In the genomic region with DNA sequence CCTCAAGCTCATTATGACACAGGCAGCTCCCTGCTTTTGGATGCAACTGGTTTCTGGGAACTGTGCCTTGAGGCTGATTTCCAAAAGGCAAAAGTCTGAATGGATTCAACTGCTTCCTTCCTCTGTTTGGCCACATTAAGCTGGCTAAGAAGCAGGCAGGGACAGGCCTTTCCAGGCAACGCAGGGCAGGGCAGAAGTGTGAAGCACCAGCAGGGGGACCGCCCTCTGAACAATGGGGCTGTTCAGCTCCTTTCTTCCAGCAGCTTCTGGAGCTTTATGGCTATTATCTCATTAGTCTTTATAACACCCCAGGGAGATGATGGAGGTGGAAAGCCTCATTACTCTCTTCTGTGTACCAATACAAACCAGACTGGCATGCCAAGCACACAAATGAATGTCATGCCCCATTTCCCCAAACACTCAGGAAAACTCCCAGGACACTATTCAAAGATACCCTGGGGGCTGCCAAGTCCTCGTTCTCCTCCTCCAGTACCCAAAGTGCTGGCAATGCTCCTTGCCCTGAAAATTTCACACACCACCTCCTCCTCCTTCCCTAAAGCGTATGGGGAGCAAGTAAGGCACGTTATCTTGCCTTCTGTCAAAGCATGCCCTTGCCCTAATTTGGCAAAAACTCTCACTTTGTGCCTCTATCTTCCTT, we compare ENCODE assay signal across 11 cellular contexts. TPM values are rescaled to one million over a fixed set of nuclear protein-coding genes. Genes with fewer than 3 reads are reported as not detected.
DNase-seq lines count a peak whose midpoint lies in the region; ATAC-seq and TF ChIP-seq lines count a peak whose summit lies in the region.
"Had no signal": no experiment of that assay in that cellular context is flagged by ENCODE, and none has a peak within 500 bp of the region (broad histone marks: within the 10 kb centered on the region; RNA-seq: fewer than 3 reads in every experiment).

No MANE protein-coding gene starts in this region.

- ATAC-seq in foreskin keratinocyte (peak; percentile 75), GM19023 (IDR thresholded peaks at IDR 0.05; ENCODE audit: unreplicated experiment) (no peak)

- intact Hi-C loops in ovary (cut with DNase I), result loop anchor here (2.0 to 5.0 kb wide), 5 partner anchors 135 to 205 kb away; partner anchors contain the start of genes PLA2G3 (in 1 of the 4) and SMTN (in 1 of the 4)

- no peaks in the 10 kb centered on the region for H3K36me3 ChIP-seq in ovary

- H3K9me3 Mint-ChIP-seq in osteocyte (ENCODE audit: unreplicated experiment), result no peaks in the 10 kb centered on the region
- H3K9me3 Mint-ChIP-seq: naive thymus-derived CD4-positive, alpha-beta T cell had no signal

- TF ChIP-seq EP300 in ovary (IDR thresholded peaks at IDR 0.05), result no peak

- 66 to 76% (median 70%) methylated on average over 5 of the region's 5 CpGs for WGBS in ovary, 3 donors

- H3K4me1 ChIP-seq in foreskin keratinocyte, result peaks cover 28% of the 10 kb centered on the region
- no peaks in the 10 kb centered on the region for H3K4me1 ChIP-seq in ovary (ENCODE audit: insufficient read depth)

- no peak for TF ChIP-seq POLR2A in ovary (IDR thresholded peaks at IDR 0.05)
- no peak for TF ChIP-seq POLR2A in erythroblast (IDR thresholded peaks at IDR 0.05; ENCODE audit: low read length)

- H3K4me3 Mint-ChIP-seq in osteocyte (ENCODE audit: unreplicated experiment), result no peak overlapping the region

- H3K4me3 ChIP-seq in ovary, result no peak overlapping the region

- H3K27ac ChIP-seq in foreskin keratinocyte, result peak overlapping the region; percentile 90
- no peak overlapping the region for H3K27ac ChIP-seq in ovary
- H3K27ac ChIP-seq: C4-2B had no signal

- no peaks in the 10 kb centered on the region for H3K4me1 Mint-ChIP-seq in osteocyte (ENCODE audit: unreplicated experiment)

- H3K27me3 Mint-ChIP-seq in osteocyte (ENCODE audit: unreplicated experiment), result no peaks in the 10 kb centered on the region
- H3K27me3 Mint-ChIP-seq: naive thymus-derived CD4-positive, alpha-beta T cell had no signal

- peaks cover 47% of the 10 kb centered on the region for H3K36me3 Mint-ChIP-seq in osteocyte (ENCODE audit: unreplicated experiment)

- no peaks in the 10 kb centered on the region for H3K9me3 ChIP-seq in ovary

- peak; percentile 36 for DNase-seq in DMS153 (lab: John Stamatoyannopoulos, UW)
- DNase-seq in NCI-H69 (lab: John Stamatoyannopoulos, UW), result peak; percentile 100
- peak; percentile 73 to 88 for DNase-seq in foreskin keratinocyte
- peak; percentile 51 for DNase-seq in osteocyte (ENCODE audit: extremely low spot score, unreplicated experiment)
- no peak for DNase-seq in ovary
- no peak for DNase-seq in erythroblast (lab: John Stamatoyannopoulos, UW)
- DNase-seq in NCI-H2029 treated with DMSO at 0.1 percent for 48 hours (lab: John Stamatoyannopoulos, UW), result no peak
- DNase-seq: activated CD8-positive, alpha-beta memory T cell treated with anti-CD3 and anti-CD28 coated beads, Interleukin-2, amount 50 U/mL, for 4 hours had no signal

- no peaks in the 10 kb centered on the region for H3K27me3 ChIP-seq in foreskin keratinocyte
- no peaks in the 10 kb centered on the region for H3K27me3 ChIP-seq in ovary

- TF ChIP-seq CTCF in foreskin keratinocyte (conservative IDR thresholded peaks at IDR 0.05) (peak; percentile 59), osteocyte (IDR thresholded peaks at IDR 0.05) (no peak), ovary (IDR thresholded peaks at IDR 0.05) (no peak)

- H3K27ac Mint-ChIP-seq in osteocyte (ENCODE audit: unreplicated experiment), result no peak overlapping the region

RNA-seq across cellular contexts. Expression of gene MORC2, which starts 21.3 kb away (rescaled TPM):
- total RNA-seq in foreskin keratinocyte (23.8 and 24.5 TPM in 2 replicates), osteocyte (26.9 and 29.1 TPM in 2 replicates), ovary (10 to 100 TPM; 13.0 to 30.5 (median 22.3) TPM)
- polyA plus RNA-seq in foreskin keratinocyte (20.1 and 22.4 TPM in 2 replicates), ovary (10 to 100 TPM; 15.0 to 22.1 TPM)

RNA-seq across cellular contexts. Expression of gene TUG1, which starts 21.8 kb away (rescaled TPM):
- total RNA-seq in foreskin keratinocyte (38.8 and 43.3 TPM in 2 replicates), osteocyte (92.9 and 93.2 TPM in 2 replicates), ovary (100 to 1,000 TPM in 1 of 7 donors, 10 to 100 TPM in 6; 71.8 to 101 (median 78.7) TPM)
- polyA plus RNA-seq in foreskin keratinocyte (11.3 and 12.7 TPM in 2 replicates), ovary (100 to 1,000 TPM in 1 of 2 donors, 10 to 100 TPM in 1; 44.9 to 114 TPM)

Comparison
In these comparisons a context has a peak if more than half of its experiments do, and no peak if none do; other contexts are left out.
1. DNase-seq: peak in DMS153 (single experiment), NCI-H69 (single experiment), foreskin keratinocyte (2 of 2) and osteocyte (single experiment); none in ovary (0 of 5), erythroblast (0 of 2) and NCI-H2029 treated with DMSO at 0.1 percent for 48 hours (single experiment).